Comparison of ENCODE assay signal across 10 cellular contexts in genomic region chr12:3315201-3315661, GRCh38.
DNase-seq lines count a peak whose midpoint lies in the region; ATAC-seq, FAIRE-seq and TF ChIP-seq lines count a peak whose summit lies in the region.
"Had no signal": no experiment of that assay in that cellular context is flagged by ENCODE, and none has a peak within 500 bp of the region (broad histone marks: within the 10 kb centered on the region; RNA-seq: fewer than 3 reads in every experiment).

No MANE protein-coding gene starts in this region.

- H3K27ac ChIP-seq in endothelial cell of umbilical vein (ENCODE audit: insufficient read depth, low read depth, low read length) (no peak overlapping the region), pancreas (peak overlapping the region in 3 of 4 donors; percentile 2 to 64 (median 19)), mesenchymal stem cell (ENCODE audit: low read length, poor library complexity, severe bottlenecking) (no peak overlapping the region)

- H3K9me1 ChIP-seq in endothelial cell of umbilical vein (replicated peaks; ENCODE audit: control insufficient read depth, extremely low read depth, insufficient read depth, low read length) = no peaks in the 10 kb centered on the region

- no peaks in the 10 kb centered on the region for H3K36me3 Mint-ChIP-seq in activated CD4-positive, alpha-beta memory T cell treated with anti-CD3 and anti-CD28 coated beads for 36 hours

- H2BK12ac ChIP-seq in mesenchymal stem cell (ENCODE audit: low read length in 2 of 2) = no peak overlapping the region

- CTCF ChIA-PET in endothelial cell of umbilical vein (lab: Charles Lee) = interaction anchor here (0.6 to 7.9 kb wide), 14 partner anchors 10 to 962 kb away, joined by 3 to 149 read pairs (median 6); no protein-coding TSS in a partner anchor
- CTCF ChIA-PET in activated CD4-positive, alpha-beta memory T cell treated with anti-CD3 and anti-CD28 coated beads for 36 hours (lab: Charles Lee) = interaction anchor here (1.6 to 5.3 kb wide), 2 partner anchors 15 to 461 kb away, joined by 4 to 59 read pairs; no protein-coding TSS in a partner anchor

- TF ChIP-seq CTCF in endothelial cell of umbilical vein (IDR thresholded peaks at IDR 0.05; ENCODE audit: extremely low read depth in 1 of 2, insufficient read depth in 1 of 2, low read depth in 1 of 2, low read length in 2 of 2) (no peak), pancreas (IDR thresholded peaks at IDR 0.05) (no peak)

- no peaks in the 10 kb centered on the region for H3K4me1 Mint-ChIP-seq in activated CD4-positive, alpha-beta memory T cell treated with anti-CD3 and anti-CD28 coated beads for 36 hours (ENCODE audit: low read depth)
- H3K4me1 Mint-ChIP-seq: activated B cell treated with CpG ODN at 0.5 μM for 24 hours; central memory CD8-positive, alpha-beta T cell had no signal

- no peaks in the 10 kb centered on the region for H3K9me3 Mint-ChIP-seq in activated CD4-positive, alpha-beta memory T cell treated with anti-CD3 and anti-CD28 coated beads for 36 hours
- H3K9me3 Mint-ChIP-seq: activated B cell treated with CpG ODN at 0.5 μM for 24 hours; central memory CD8-positive, alpha-beta T cell had no signal

- H3K9me3 ChIP-seq in endothelial cell of umbilical vein (replicated peaks; ENCODE audit: control insufficient read depth, insufficient read depth, low read length) = no peaks in the 10 kb centered on the region
- H3K9me3 ChIP-seq in pancreas = no peaks in the 10 kb centered on the region
- no peaks in the 10 kb centered on the region for H3K9me3 ChIP-seq in mesenchymal stem cell (ENCODE audit: control insufficient read depth, low read length)

- no peak overlapping the region for H2BK15ac ChIP-seq in mesenchymal stem cell (ENCODE audit: low read depth, poor library complexity, severe bottlenecking)

- H3K36me3 ChIP-seq in endothelial cell of umbilical vein (ENCODE audit: control insufficient read depth in 2 of 2, extremely low read depth in 1 of 2, insufficient read depth in 2 of 2, low read length in 2 of 2) (no peaks in the 10 kb centered on the region), pancreas (no peaks in the 10 kb centered on the region), mesenchymal stem cell (ENCODE audit: control insufficient read depth in 1 of 2, insufficient read depth in 2 of 2, low read depth in 1 of 2, low read length in 2 of 2) (no peaks in the 10 kb centered on the region)

- H3K79me1 ChIP-seq in mesenchymal stem cell (replicated peaks; ENCODE audit: low read length, poor library complexity, severe bottlenecking) = no peaks in the 10 kb centered on the region

- TF ChIP-seq POLR2A in endothelial cell of umbilical vein (IDR thresholded peaks at IDR 0.05; ENCODE audit: low read depth, low read length) = no peak

- intact Hi-C loops in endothelial cell of umbilical vein (cut with micrococcal nuclease) = no loop called here
- intact Hi-C loops in pancreas (cut with DNase I) = no loop called here
- intact Hi-C loops in activated CD4-positive, alpha-beta memory T cell treated with anti-CD3 and anti-CD28 coated beads for 36 hours (cut with micrococcal nuclease) = no loop called here

- no peak overlapping the region for H2BK5ac ChIP-seq in mesenchymal stem cell (ENCODE audit: low read depth, low read length, poor library complexity, severe bottlenecking)

- H3K27ac Mint-ChIP-seq in activated CD4-positive, alpha-beta memory T cell treated with anti-CD3 and anti-CD28 coated beads for 36 hours = no peak overlapping the region
- H3K27ac Mint-ChIP-seq: activated B cell treated with CpG ODN at 0.5 μM for 24 hours had no signal

- FAIRE-seq in endothelial cell of umbilical vein (lab: Jason Lieb, UNC) (peak; percentile 63), pancreas (lab: Jason Lieb, UNC) (no peak)

- BruUV-seq in endothelial cell of umbilical vein (replicated peaks; lab: Mats Ljungman, UMichigan) = no TSS peak

- H2AK5ac ChIP-seq in mesenchymal stem cell (ENCODE audit: low read length, severe bottlenecking) = no peak overlapping the region

- H3K4me1 ChIP-seq in endothelial cell of umbilical vein (ENCODE audit: control insufficient read depth, extremely low read depth, insufficient read depth, low read length) = peaks cover 4% of the 10 kb centered on the region
- H3K4me1 ChIP-seq in pancreas = peaks cover 18 to 31% (median 21%) of the 10 kb centered on the region in 3 donors
- H3K4me1 ChIP-seq in mesenchymal stem cell (ENCODE audit: control insufficient read depth, insufficient read depth, low read depth, low read length) = peaks cover 18% of the 10 kb centered on the region

- no peak overlapping the region for H3K23ac ChIP-seq in mesenchymal stem cell (ENCODE audit: low read length in 2 of 2)

- H3K4ac ChIP-seq in mesenchymal stem cell (ENCODE audit: low read depth in 1 of 2, low read length in 2 of 2) = no peak overlapping the region

- H3K9ac ChIP-seq in endothelial cell of umbilical vein (replicated peaks; ENCODE audit: extremely low read depth, insufficient read depth, low read length) (no peak overlapping the region), mesenchymal stem cell (ENCODE audit: low read length) (no peak overlapping the region)

- H2BK120ac ChIP-seq in mesenchymal stem cell (ENCODE audit: low read depth, low read length) = no peak overlapping the region

- peaks cover 0 to 1% of the 10 kb centered on the region in 2 experiments for H3K27me3 ChIP-seq in endothelial cell of umbilical vein (ENCODE audit: control insufficient read depth in 2 of 2, insufficient read depth in 2 of 2, low read length in 2 of 2)
- no peaks in the 10 kb centered on the region for H3K27me3 ChIP-seq in pancreas
- H3K27me3 ChIP-seq in mesenchymal stem cell (ENCODE audit: control insufficient read depth in 1 of 2, insufficient read depth in 1 of 2, low read length in 2 of 2) = peaks cover 26 to 61% of the 10 kb centered on the region in 2 experiments

- ATAC-seq in pancreas = peak; percentile 66 to 84 (median 80)

- no peak overlapping the region for H3K18ac ChIP-seq in mesenchymal stem cell (ENCODE audit: low read depth in 1 of 2, low read length in 2 of 2)

- H3K14ac ChIP-seq in mesenchymal stem cell (ENCODE audit: low read length in 2 of 2) = no peak overlapping the region

- POLR2A ChIA-PET in endothelial cell of umbilical vein (lab: Charles Lee) = interaction anchor here (0.6 kb wide), 1 partner anchor 353 kb away, joined by 3 read pairs; no protein-coding TSS in a partner anchor
- POLR2A ChIA-PET in activated CD4-positive, alpha-beta memory T cell treated with anti-CD3 and anti-CD28 coated beads for 36 hours (lab: Charles Lee) = interaction anchor here (0.6 kb wide), 1 partner anchor 45 kb away, joined by 3 read pairs; no protein-coding TSS in a partner anchor

- H3K4me3 ChIP-seq in endothelial cell of umbilical vein (replicated peaks in 1 of 3; ENCODE audit: insufficient read depth in 1 of 3, low read depth in 1 of 3, low read length in 3 of 3) = no peak overlapping the region
- no peak overlapping the region for H3K4me3 ChIP-seq in pancreas
- no peak overlapping the region for H3K4me3 ChIP-seq in mesenchymal stem cell (ENCODE audit: insufficient read depth in 1 of 2, low read depth in 1 of 2, low read length in 2 of 2)

- H4K91ac ChIP-seq in mesenchymal stem cell (ENCODE audit: low read length) = no peak overlapping the region

- H2AFZ ChIP-seq in endothelial cell of umbilical vein (ENCODE audit: low read depth, low read length) (no peak overlapping the region), mesenchymal stem cell (ENCODE audit: low read depth, low read length) (no peak overlapping the region)

- H3K4me3 Mint-ChIP-seq in activated CD4-positive, alpha-beta memory T cell treated with anti-CD3 and anti-CD28 coated beads for 36 hours = no peak overlapping the region
- H3K4me3 Mint-ChIP-seq: activated B cell treated with CpG ODN at 0.5 μM for 24 hours; central memory CD8-positive, alpha-beta T cell had no signal

- H3K79me2 ChIP-seq in endothelial cell of umbilical vein (ENCODE audit: control insufficient read depth, insufficient read depth, low read length) = no peaks in the 10 kb centered on the region

- no peaks in the 10 kb centered on the region for H4K20me1 ChIP-seq in endothelial cell of umbilical vein (replicated peaks; ENCODE audit: control insufficient read depth, extremely low read depth, insufficient read depth, low read length)

- no peak overlapping the region for H3K4me2 ChIP-seq in endothelial cell of umbilical vein (ENCODE audit: insufficient read depth, low read length)
- no peak overlapping the region for H3K4me2 ChIP-seq in mesenchymal stem cell (ENCODE audit: low read length, poor library complexity, severe bottlenecking)

- peaks cover 13% of the 10 kb centered on the region for H3K27me3 Mint-ChIP-seq in activated CD4-positive, alpha-beta memory T cell treated with anti-CD3 and anti-CD28 coated beads for 36 hours

- 1 to 4% methylated on average over 11 of the region's 11 CpGs for WGBS in pancreas, 2 donors
- WGBS in mesenchymal stem cell = 65% methylated on average over 11 of the region's 11 CpGs

- peak; percentile 100 for DNase-seq in DMS53 treated with DMSO at 0.1 percent for 48 hours (lab: John Stamatoyannopoulos, UW; ENCODE audit: unreplicated experiment)
- DNase-seq in NCI-H2227 (lab: John Stamatoyannopoulos, UW; ENCODE audit: unreplicated experiment) = peak; percentile 26
- DNase-seq in endothelial cell of umbilical vein (ENCODE audit: low read depth, low spot score) = peak; percentile 84
- DNase-seq in pancreas = peak in 5 of 6 donors; percentile 76 to 90 (median 88)
- DNase-seq in mesenchymal stem cell = no peak
- no peak for DNase-seq in anterior cingulate cortex (lab: John Stamatoyannopoulos, UW)
- DNase-seq in H4 (ENCODE audit: low spot score) = no peak
- DNase-seq in activated CD4-positive, alpha-beta memory T cell treated with anti-CD3 and anti-CD28 coated beads for 36 hours = no peak
- DNase-seq: activated B cell treated with CpG ODN at 0.5 μM for 24 hours had no signal

- no peak overlapping the region for H4K8ac ChIP-seq in mesenchymal stem cell (ENCODE audit: low read length)

- dilution Hi-C loops in endothelial cell of umbilical vein (cut with MboI; ENCODE audit: extremely low pct_ligation_motif_present, low sequenced_read_pairs) = no loop called here

TF ChIP-seq in endothelial cell of umbilical vein, 7 proteins besides CTCF, POLR2A, EP300 and RAD21:
- TF ChIP-seq MAX (IDR thresholded peaks at IDR 0.05; ENCODE audit: insufficient read depth, insufficient read length) (no peak), POLR2AphosphoS5 (IDR thresholded peaks at IDR 0.05; ENCODE audit: insufficient read depth, low read depth, low read length) (peak; percentile 18), GATA2 (IDR thresholded peaks at IDR 0.05; ENCODE audit: insufficient read depth, insufficient read length, low read depth, low read length) (no peak)
TF ChIP-seq in endothelial cell of umbilical vein: peak in this region for 1.

Comparison
In these comparisons a context has a peak if more than half of its experiments do, and no peak if none do; other contexts are left out.
1. DNase-seq: peak in DMS53 treated with DMSO at 0.1 percent for 48 hours (single experiment), NCI-H2227 (single experiment), endothelial cell of umbilical vein (single experiment) and pancreas (5 of 6); none in mesenchymal stem cell (single experiment), anterior cingulate cortex (0 of 58), H4 (single experiment) and activated CD4-positive, alpha-beta memory T cell treated with anti-CD3 and anti-CD28 coated beads for 36 hours (single experiment).
2. H3K27ac ChIP-seq: peak in pancreas (3 of 4); none in endothelial cell of umbilical vein (single experiment) and mesenchymal stem cell (single experiment).